Comparison of ENCODE assay signal across 8 cellular contexts in genomic region chr4:151099226-151099975, GRCh38. TPM values are rescaled to one million over a fixed set of nuclear protein-coding genes. Genes with fewer than 3 reads are reported as not detected.
DNase-seq lines count a peak whose midpoint lies in the region; ATAC-seq and TF ChIP-seq lines count a peak whose summit lies in the region.

Gene RPS3A, plus strand, starts transcription at chr4:151099628. Its CDS starts 25 bp downstream, at chr4:151099653.

- peaks cover 30 to 44% (median 35%) of the 10 kb centered on the region in 3 donors for H3K4me1 Mint-ChIP-seq in T-cell
- peaks cover 22% of the 10 kb centered on the region for H3K4me1 Mint-ChIP-seq in progenitor cell of endocrine pancreas (ENCODE audit: low read depth)

- H3K4me3 Mint-ChIP-seq in T-cell: peak within 1 kb of the TSS; percentile 94 to 98 (median 96)
- peak within 1 kb of the TSS; percentile 93 for H3K4me3 Mint-ChIP-seq in progenitor cell of endocrine pancreas (ENCODE audit: low read depth)

- H3K27me3 ChIP-seq in adrenal gland: no peaks in the 10 kb centered on the region
- no peaks in the 10 kb centered on the region for H3K27me3 ChIP-seq in heart right ventricle

- peak; percentile 96 for DNase-seq in NCI-H1436 (lab: John Stamatoyannopoulos, UW)
- peak; percentile 95 to 100 (median 97) for DNase-seq in T-cell
- peak; percentile 96 to 99 (median 98) for DNase-seq in adrenal gland
- peak; percentile 96 to 97 for DNase-seq in heart right ventricle
- peak; percentile 97 for DNase-seq in progenitor cell of endocrine pancreas (ENCODE audit: low spot score, unreplicated experiment)

- intact Hi-C loops in adrenal gland (cut with DNase I) (no loop called here), heart right ventricle (cut with DNase I) (loop anchor here in 2 of 10 donors (2.0 to 5.0 kb wide), 2 partner anchors 82 to 661 kb away; partner anchors contain the start of genes GATB (in 1 of the 2) and LRBA (in 1 of the 2))

- ATAC-seq in HG02798 (IDR thresholded peaks at IDR 0.05; ENCODE audit: poor library complexity, unreplicated experiment) (peak; percentile 96), T-cell (replicated peaks in 1 of 4) (peak; percentile 87 to 98 (median 92)), heart right ventricle (peak; percentile 96 to 99 (median 98))

- TF ChIP-seq CTCF in GM12874 (IDR thresholded peaks at IDR 0.05; ENCODE audit: insufficient read depth, low read depth, low read length) (peak; percentile 87), adrenal gland (IDR thresholded peaks at IDR 0.05) (peak; percentile 32 to 79 (median 64)), heart right ventricle (IDR thresholded peaks at IDR 0.05) (peak; percentile 66 to 98 (median 82)), progenitor cell of endocrine pancreas (IDR thresholded peaks at IDR 0.05; ENCODE audit: unreplicated experiment) (peak; percentile 85)

- H3K4me1 ChIP-seq in adrenal gland (replicated peaks in 1 of 2) (peaks cover 8 to 23% of the 10 kb centered on the region in 2 donors), heart right ventricle (peaks cover 0 to 40% (median 24%) of the 10 kb centered on the region in 9 donors), urinary bladder (ENCODE audit: insufficient read depth) (no peaks in the 10 kb centered on the region)

- TF ChIP-seq POLR2A in adrenal gland (IDR thresholded peaks at IDR 0.05): peak; percentile 41 to 50

- 1 to 2% (median 2%) methylated on average over 24 to 69 of the region's 69 CpGs for WGBS in adrenal gland, 4 donors
- WGBS in heart right ventricle, 2 donors: 1 to 2% methylated on average over 69 of the region's 69 CpGs
- WGBS in urinary bladder: under 1% methylated on average over 69 of the region's 69 CpGs

- peak within 1 kb of the TSS in 4 of 5 donors; percentile 81 to 90 (median 88) for H3K27ac ChIP-seq in adrenal gland
- H3K27ac ChIP-seq in heart right ventricle: peak within 1 kb of the TSS; percentile 36 to 91 (median 88)
- H3K27ac ChIP-seq in urinary bladder (ENCODE audit: low read depth): peak within 1 kb of the TSS; percentile 87

- POLR2A ChIA-PET in T-cell (lab: Charles Lee): interaction anchor here (0.5 to 2.1 kb wide), 8 partner anchors 9 to 1437 kb away, joined by 3 to 8 read pairs (median 5); partner anchors contain the start of genes FBXW7 (in 1 of the 2) and LRBA (in 1 of the 2)

- CTCF ChIA-PET in T-cell (lab: Charles Lee): interaction anchor here in 1 of 2 donors (0.6 to 1.0 kb wide), 3 partner anchors 15 to 661 kb away, joined by 3 to 6 read pairs (median 3); no protein-coding TSS in a partner anchor

- H3K27me3 Mint-ChIP-seq in T-cell: peaks cover 0 to under 1% of the 10 kb centered on the region in 2 donors
- no peaks in the 10 kb centered on the region for H3K27me3 Mint-ChIP-seq in progenitor cell of endocrine pancreas

- H3K36me3 ChIP-seq in adrenal gland (replicated peaks in 1 of 2): peaks cover 0 to 32% of the 10 kb centered on the region in 2 donors
- peaks cover 0 to 41% (median 26%) of the 10 kb centered on the region in 9 donors for H3K36me3 ChIP-seq in heart right ventricle
- no peaks in the 10 kb centered on the region for H3K36me3 ChIP-seq in urinary bladder (ENCODE audit: insufficient read depth)

- H3K27ac Mint-ChIP-seq in T-cell: peak within 1 kb of the TSS; percentile 97 to 98
- H3K27ac Mint-ChIP-seq in progenitor cell of endocrine pancreas: peak within 1 kb of the TSS; percentile 100

- peaks cover 26% of the 10 kb centered on the region for H3K36me3 Mint-ChIP-seq in T-cell
- peaks cover 27% of the 10 kb centered on the region for H3K36me3 Mint-ChIP-seq in progenitor cell of endocrine pancreas (ENCODE audit: insufficient read depth)

- H3K9me3 Mint-ChIP-seq in T-cell (no peaks in the 10 kb centered on the region), progenitor cell of endocrine pancreas (ENCODE audit: low read depth) (no peaks in the 10 kb centered on the region)

- H3K4me3 ChIP-seq in adrenal gland (peak within 1 kb of the TSS; percentile 48 to 79 (median 72)), heart right ventricle (peak within 1 kb of the TSS; percentile 59 to 95 (median 80)), urinary bladder (ENCODE audit: low read depth, low read length) (peak within 1 kb of the TSS; percentile 91)

- H3K9me3 ChIP-seq in adrenal gland (replicated peaks in 1 of 3): no peaks in the 10 kb centered on the region
- no peaks in the 10 kb centered on the region for H3K9me3 ChIP-seq in heart right ventricle

RNA-seq across cellular contexts. Expression of gene RPS3A, which starts in this region (rescaled TPM):
- 1,000 to 10,000 TPM; 2,890 to 3,559 (median 3,361) TPM for total RNA-seq in T-cell
- total RNA-seq in adrenal gland: 1,000 to 10,000 TPM; 1,018 to 2,884 (median 1,729) TPM
- 1,000 to 10,000 TPM; 1,248 to 1,664 (median 1,404) TPM for polyA plus RNA-seq in adrenal gland
- 1,000 to 10,000 TPM in 3 of 10 donors, 100 to 1,000 TPM in 7; 716 to 1,104 (median 881) TPM for total RNA-seq in heart right ventricle
- polyA plus RNA-seq in heart right ventricle: 1,000 to 10,000 TPM in 1 of 2 donors, 100 to 1,000 TPM in 1; 865 to 2,252 TPM
- 2,102 and 2,191 TPM in 2 replicates for total RNA-seq in progenitor cell of endocrine pancreas
- 2,970 TPM for total RNA-seq in urinary bladder
- 2,643 TPM for polyA plus RNA-seq in urinary bladder

Comparison
In these comparisons a context has a peak if more than half of its experiments do, and no peak if none do; other contexts are left out.
1. Peak in every context shown above with its lines: DNase-seq, ATAC-seq, H3K4me3 ChIP-seq and H3K27ac ChIP-seq.